19 cellular contexts compared by ENCODE assay signal in the genomic region with DNA sequence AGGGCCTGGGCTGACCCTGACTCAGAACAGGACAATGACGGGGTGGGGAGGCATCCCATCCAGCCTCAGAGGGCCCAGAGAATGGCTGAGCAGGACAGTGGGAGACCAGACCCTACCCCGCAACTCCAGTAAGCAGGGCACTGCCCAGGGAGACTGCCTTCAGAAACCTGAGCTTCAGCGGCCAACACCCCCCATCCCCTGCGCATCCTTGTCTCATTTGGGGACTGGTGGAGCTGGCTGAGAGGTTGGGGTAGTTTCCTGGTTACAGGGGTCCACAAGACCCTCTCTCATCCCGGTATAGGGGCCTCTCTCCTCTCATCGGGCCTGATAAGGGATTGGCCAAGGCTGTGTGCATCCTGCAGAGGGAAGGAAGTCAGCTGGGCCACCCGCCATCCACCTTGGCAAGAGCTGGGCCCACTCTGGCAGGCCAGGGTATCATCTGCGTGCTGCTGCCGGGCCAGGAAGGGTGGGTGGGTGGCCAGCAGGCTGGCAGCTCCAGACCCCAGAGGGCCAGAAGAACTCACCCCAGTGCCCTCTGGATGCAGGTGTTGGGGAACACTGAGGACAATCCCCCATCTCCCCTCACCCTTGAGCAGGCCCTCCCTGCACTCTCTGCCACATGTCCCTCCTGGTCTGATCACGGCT.
DNase-seq lines count a peak whose midpoint lies in the region; ATAC-seq, FAIRE-seq and TF ChIP-seq lines count a peak whose summit lies in the region.
"Had no signal": no experiment of that assay in that cellular context is flagged by ENCODE, and none has a peak within 500 bp of the region (broad histone marks: within the 10 kb centered on the region; RNA-seq: fewer than 3 reads in every experiment).

No MANE protein-coding gene starts in this region.

- no peaks in the 10 kb centered on the region for H3K36me3 ChIP-seq in RWPE2 (ENCODE audit: low read depth)

- no peak for TF ChIP-seq CTCF in RWPE2 (IDR thresholded peaks at IDR 0.05; ENCODE audit: poor library complexity, severe bottlenecking)
- no peak for TF ChIP-seq CTCF in brain (conservative IDR thresholded peaks at IDR 0.05)

- DNase-seq in RWPE2 (ENCODE audit: low spot score) (no peak), substantia nigra (lab: John Stamatoyannopoulos, UW) (peak in 12 of 49 donors; percentile 16 to 54 (median 28)), GM12891 (ENCODE audit: insufficient read length, low spot score) (no peak), RKO (ENCODE audit: low spot score) (no peak)
- DNase-seq: ACHN; CD8-positive, alpha-beta memory T cell; Karpas-422; NCI-H1436; NCI-H1930; NCI-H345 had no signal

- H3K9me3 Mint-ChIP-seq in brain, result no peaks in the 10 kb centered on the region
- H3K9me3 Mint-ChIP-seq: CD8-positive, alpha-beta memory T cell; H9; IgD-negative memory B cell had no signal

- peaks cover 73% of the 10 kb centered on the region for H3K4me1 Mint-ChIP-seq in brain
- H3K4me1 Mint-ChIP-seq: CD8-positive, alpha-beta memory T cell; IgD-negative memory B cell had no signal

- H3K36me3 Mint-ChIP-seq in brain, result peaks cover 8% of the 10 kb centered on the region
- H3K36me3 Mint-ChIP-seq: IgD-negative memory B cell had no signal

- no peaks in the 10 kb centered on the region for H3K9me3 ChIP-seq in RWPE2 (ENCODE audit: severe bottlenecking)

- no peak overlapping the region for H3K4me3 ChIP-seq in RWPE2 (ENCODE audit: severe bottlenecking)
- H3K4me3 ChIP-seq: SK-N-MC had no signal

- H3K27ac ChIP-seq in RWPE2 (ENCODE audit: poor library complexity, severe bottlenecking) (no peak overlapping the region), layer of hippocampus (ENCODE audit: low read depth, low read length) (peak overlapping the region; percentile 44), substantia nigra (ENCODE audit: low read depth, low read length, poor library complexity, severe bottlenecking) (peak overlapping the region; percentile 19)
- H3K27ac ChIP-seq: HL-60, SK-N-MC had no signal

- H3K27me3 Mint-ChIP-seq in brain, result peaks cover 4% of the 10 kb centered on the region
- H3K27me3 Mint-ChIP-seq: CD8-positive, alpha-beta memory T cell; IgD-negative memory B cell had no signal

- H3K4me3 Mint-ChIP-seq in brain, result no peak overlapping the region
- H3K4me3 Mint-ChIP-seq: CD8-positive, alpha-beta memory T cell; H9; IgD-negative memory B cell had no signal

- no peaks in the 10 kb centered on the region for H3K4me1 ChIP-seq in RWPE2 (ENCODE audit: insufficient read depth, poor library complexity, severe bottlenecking)

- 0 out of 3 replicates have a peak, but pooled peaks have one; percentile 6 for ATAC-seq in RWPE2 (ENCODE audit: low read depth)
- no peak for ATAC-seq in HG03469 (IDR thresholded peaks at IDR 0.05; ENCODE audit: unreplicated experiment)
- ATAC-seq: Right ventricle myocardium inferior had no signal

- no peak for TF ChIP-seq POLR2A in GM12891 (IDR thresholded peaks at IDR 0.05; ENCODE audit: low read depth, low read length)

- H3K27me3 ChIP-seq in RWPE2 (ENCODE audit: insufficient read depth, poor library complexity, severe bottlenecking), result no peaks in the 10 kb centered on the region
- H3K27me3 ChIP-seq in layer of hippocampus (ENCODE audit: control insufficient read depth, insufficient read depth, low read length), result no peaks in the 10 kb centered on the region

- no peak for FAIRE-seq in GM12891 (lab: Jason Lieb, UNC)
- FAIRE-seq: D721Med had no signal

- H3K27ac Mint-ChIP-seq in brain, result peak overlapping the region; percentile 73 to 98 (median 90)

TF ChIP-seq in GM12891, 5 proteins besides CTCF, POLR2A, EP300 and RAD21:
- TF ChIP-seq TAF1 (IDR thresholded peaks at IDR 0.05; ENCODE audit: low read depth, low read length) (no peak), POU2F2 (IDR thresholded peaks at IDR 0.05; ENCODE audit: low read depth, low read length) (no peak), SPI1 (IDR thresholded peaks at IDR 0.05; ENCODE audit: low read depth, low read length) (no peak), POLR2AphosphoS5 (IDR thresholded peaks at IDR 0.05; ENCODE audit: low read depth, low read length) (no peak), PAX5 (IDR thresholded peaks at IDR 0.05; ENCODE audit: insufficient read depth, low read length, severe bottlenecking) (no peak)
